In genomic region chrX:48427027-48427716, GRCh38 we compare ENCODE assay signal across 12 cellular contexts. TPM values are rescaled to one million over a fixed set of nuclear protein-coding genes. Genes with fewer than 3 reads are reported as not detected.
DNase-seq lines count a peak whose midpoint lies in the region; ATAC-seq and TF ChIP-seq lines count a peak whose summit lies in the region.
"Not testable (repeated sequence)": the region's sequence is repeated elsewhere in the genome, so short reads cannot be mapped to it uniquely, and the experiment has no call there.
"Had no signal": no experiment of that assay in that cellular context is flagged by ENCODE, and none has a peak within 500 bp of the region (broad histone marks: within the 10 kb centered on the region; RNA-seq: fewer than 3 reads in every experiment).

No MANE protein-coding gene starts in this region.

- not testable (repeated sequence) for H3K4me2 ChIP-seq in PC-3 (ENCODE audit: low read length)

- H3K4me3 Mint-ChIP-seq in CD8-positive, alpha-beta T cell; activated T-cell treated with anti-CD3 and anti-CD28 coated beads, Interleukin-2, amount 50 U/mL, for 4 hours; activated naive CD8-positive, alpha-beta T cell treated with anti-CD3 and anti-CD28 coated beads, Interleukin-2, amount 50 U/mL, for 24 hours; effector memory CD8-positive, alpha-beta T cell; natural killer cell treated with Interleukin-12 subunit alpha and Interleukin-12 subunit beta and Interleukin-15 and Interleukin-18, amount 100 ng/mL, for 72 hours: not testable (repeated sequence)

- not testable (repeated sequence) for H3K27ac ChIP-seq in CD8-positive, alpha-beta T cell (ENCODE audit: low read depth, low read length); PC-3 (ENCODE audit: low read length)

- not testable (repeated sequence) for H3F3A ChIP-seq in PC-3 (ENCODE audit: low read length, unreplicated experiment)

- DNase-seq in CD8-positive, alpha-beta T cell; PC-3; activated T-cell treated with anti-CD3 and anti-CD28 coated beads, Interleukin-2, amount 50 U/mL, for 4 hours; activated naive CD8-positive, alpha-beta T cell treated with anti-CD3 and anti-CD28 coated beads, Interleukin-2, amount 50 U/mL, for 24 hours; effector memory CD8-positive, alpha-beta T cell; natural killer cell treated with Interleukin-12 subunit alpha and Interleukin-12 subunit beta and Interleukin-15 and Interleukin-18, amount 100 ng/mL, for 72 hours (ENCODE audit: low spot score): not testable (repeated sequence)

- H3K79me2 ChIP-seq in PC-3 (ENCODE audit: low read length) = not testable (repeated sequence)

- not testable (repeated sequence) for H3K36me3 Mint-ChIP-seq in CD8-positive, alpha-beta T cell; activated T-cell treated with anti-CD3 and anti-CD28 coated beads, Interleukin-2, amount 50 U/mL, for 4 hours (ENCODE audit: insufficient read depth); activated naive CD8-positive, alpha-beta T cell treated with anti-CD3 and anti-CD28 coated beads, Interleukin-2, amount 50 U/mL, for 24 hours (ENCODE audit: low read depth); effector memory CD8-positive, alpha-beta T cell (ENCODE audit: insufficient read depth); natural killer cell treated with Interleukin-12 subunit alpha and Interleukin-12 subunit beta and Interleukin-15 and Interleukin-18, amount 100 ng/mL, for 72 hours

- not testable (repeated sequence) for H3K9ac ChIP-seq in PC-3 (ENCODE audit: low read length)

- peak; percentile 26 for ATAC-seq in CD8-positive, alpha-beta T cell
- peak; percentile 46 for ATAC-seq in PC-3
- peak; percentile 97 to 98 for ATAC-seq in activated CD4-positive, CD25-positive, alpha-beta regulatory T cell treated with anti-CD3 and anti-CD28 coated beads, Interleukin-2, amount 50 U/mL, for 24 hours
- peak; percentile 87 to 95 for ATAC-seq in activated T-cell treated with anti-CD3 and anti-CD28 coated beads, Interleukin-2, amount 50 U/mL, for 4 hours
- peak; percentile 79 for ATAC-seq in activated naive CD8-positive, alpha-beta T cell treated with anti-CD3 and anti-CD28 coated beads, Interleukin-2, amount 50 U/mL, for 24 hours
- peak; percentile 46 for ATAC-seq in effector memory CD8-positive, alpha-beta T cell (replicated peaks)
- ATAC-seq in natural killer cell treated with Interleukin-12 subunit alpha and Interleukin-12 subunit beta and Interleukin-15 and Interleukin-18, amount 100 ng/mL, for 72 hours = peak; percentile 71

- H4K20me1 ChIP-seq in PC-3 (ENCODE audit: low read length) = not testable (repeated sequence)

- BruUV-seq in PC-3 (replicated peaks; lab: Mats Ljungman, UMichigan) = not testable (repeated sequence)

- CTCF ChIA-PET in CD8-positive, alpha-beta T cell (lab: Charles Lee); PC-3 (lab: Charles Lee): not testable (repeated sequence)

- not testable (repeated sequence) for TF ChIP-seq CTCF in CD8-positive, alpha-beta T cell (IDR thresholded peaks at IDR 0.05); PC-3 (conservative IDR thresholded peaks at IDR 0.05; ENCODE audit: low read depth, low read length)

- H3K36me3 ChIP-seq in CD8-positive, alpha-beta T cell (ENCODE audit: insufficient read depth, low read length); PC-3 (ENCODE audit: low read depth, low read length): not testable (repeated sequence)

- H3K9me3 Mint-ChIP-seq in CD8-positive, alpha-beta T cell; activated T-cell treated with anti-CD3 and anti-CD28 coated beads, Interleukin-2, amount 50 U/mL, for 4 hours; activated naive CD8-positive, alpha-beta T cell treated with anti-CD3 and anti-CD28 coated beads, Interleukin-2, amount 50 U/mL, for 24 hours; effector memory CD8-positive, alpha-beta T cell; natural killer cell treated with Interleukin-12 subunit alpha and Interleukin-12 subunit beta and Interleukin-15 and Interleukin-18, amount 100 ng/mL, for 72 hours: not testable (repeated sequence)

- H3K9me3 ChIP-seq in CD8-positive, alpha-beta T cell (ENCODE audit: low read length); PC-3 (ENCODE audit: low read length): not testable (repeated sequence)

- intact Hi-C loops in CD8-positive, alpha-beta T cell (cut with DNase I, micrococcal nuclease); PC-3 (cut with micrococcal nuclease): not testable (repeated sequence)

- H3K27me3 ChIP-seq in CD8-positive, alpha-beta T cell (ENCODE audit: insufficient read depth, low read length); PC-3 (ENCODE audit: low read length): not testable (repeated sequence)

- H2AFZ ChIP-seq in PC-3 (ENCODE audit: low read length) = not testable (repeated sequence)

- H3K4me3 ChIP-seq in CD8-positive, alpha-beta T cell (ENCODE audit: low read depth, low read length); PC-3 (ENCODE audit: low read length): not testable (repeated sequence)

- POLR2A ChIA-PET in CD8-positive, alpha-beta T cell (lab: Charles Lee); PC-3 (lab: Charles Lee; ENCODE audit: unreplicated experiment): not testable (repeated sequence)

- not testable (repeated sequence) for H3K4me1 Mint-ChIP-seq in CD8-positive, alpha-beta T cell (ENCODE audit: low read depth); activated T-cell treated with anti-CD3 and anti-CD28 coated beads, Interleukin-2, amount 50 U/mL, for 4 hours (ENCODE audit: low read depth); activated naive CD8-positive, alpha-beta T cell treated with anti-CD3 and anti-CD28 coated beads, Interleukin-2, amount 50 U/mL, for 24 hours; effector memory CD8-positive, alpha-beta T cell (ENCODE audit: low read depth in 2 of 2); natural killer cell treated with Interleukin-12 subunit alpha and Interleukin-12 subunit beta and Interleukin-15 and Interleukin-18, amount 100 ng/mL, for 72 hours (ENCODE audit: low read depth in 2 of 2)

- not testable (repeated sequence) for H3K27me3 Mint-ChIP-seq in CD8-positive, alpha-beta T cell (ENCODE audit: low read depth); activated T-cell treated with anti-CD3 and anti-CD28 coated beads, Interleukin-2, amount 50 U/mL, for 4 hours (ENCODE audit: low read depth); activated naive CD8-positive, alpha-beta T cell treated with anti-CD3 and anti-CD28 coated beads, Interleukin-2, amount 50 U/mL, for 24 hours; effector memory CD8-positive, alpha-beta T cell
- peaks cover 7 to 10% of the 10 kb centered on the region in 2 donors for H3K27me3 Mint-ChIP-seq in natural killer cell treated with Interleukin-12 subunit alpha and Interleukin-12 subunit beta and Interleukin-15 and Interleukin-18, amount 100 ng/mL, for 72 hours

- H3K27ac Mint-ChIP-seq in CD8-positive, alpha-beta T cell; activated naive CD8-positive, alpha-beta T cell treated with anti-CD3 and anti-CD28 coated beads, Interleukin-2, amount 50 U/mL, for 24 hours; effector memory CD8-positive, alpha-beta T cell; natural killer cell treated with Interleukin-12 subunit alpha and Interleukin-12 subunit beta and Interleukin-15 and Interleukin-18, amount 100 ng/mL, for 72 hours: not testable (repeated sequence)

- H3K4me1 ChIP-seq in CD8-positive, alpha-beta T cell (ENCODE audit: insufficient read depth, low read length); PC-3 (ENCODE audit: insufficient read depth, low read length): not testable (repeated sequence)

- H3K9me2 ChIP-seq in PC-3 (replicated peaks; ENCODE audit: low read length) = not testable (repeated sequence)

RNA-seq across cellular contexts. Expression of gene SSX4B, which starts 15.4 kb away (rescaled TPM):
- total RNA-seq in CD8-positive, alpha-beta T cell = not detected
- not detected in 2 replicates for total RNA-seq in PC-3 (2014; rRNA removed)
- total RNA-seq in activated T-cell treated with anti-CD3 and anti-CD28 coated beads, Interleukin-2, amount 50 U/mL, for 4 hours = not detected
- total RNA-seq in natural killer cell treated with Interleukin-12 subunit alpha and Interleukin-12 subunit beta and Interleukin-15 and Interleukin-18, amount 100 ng/mL, for 72 hours = not detected
- total RNA-seq: A172, B cell, H7, HFFc6, IMR-90 had no signal

RNA-seq across cellular contexts. Expression of gene SLC38A5, which starts 42.9 kb away (rescaled TPM):
- 1 to 10 TPM; 8.1 to 8.4 TPM for total RNA-seq in CD8-positive, alpha-beta T cell
- total RNA-seq in PC-3 (2014; rRNA removed) = 1.6 and 2.4 TPM in 2 replicates
- 100 to 1,000 TPM; 247 to 282 (median 271) TPM for total RNA-seq in activated T-cell treated with anti-CD3 and anti-CD28 coated beads, Interleukin-2, amount 50 U/mL, for 4 hours
- total RNA-seq in natural killer cell treated with Interleukin-12 subunit alpha and Interleukin-12 subunit beta and Interleukin-15 and Interleukin-18, amount 100 ng/mL, for 72 hours = 100 to 1,000 TPM in 1 of 2 donors, 10 to 100 TPM in 1; 70.7 to 156 TPM

RNA-seq across cellular contexts. Expression of gene SSX4, which starts 43.8 kb away (rescaled TPM):
- total RNA-seq in CD8-positive, alpha-beta T cell = not detected
- total RNA-seq in PC-3 (2014; rRNA removed) = not detected in 2 replicates
- not detected for total RNA-seq in activated T-cell treated with anti-CD3 and anti-CD28 coated beads, Interleukin-2, amount 50 U/mL, for 4 hours
- total RNA-seq in natural killer cell treated with Interleukin-12 subunit alpha and Interleukin-12 subunit beta and Interleukin-15 and Interleukin-18, amount 100 ng/mL, for 72 hours = not detected
- total RNA-seq: A172, B cell, HFFc6, IMR-90 had no signal

RNA-seq across cellular contexts. Expression of gene FTSJ1, which starts 48.8 kb away (rescaled TPM):
- 10 to 100 TPM; 61.4 to 67.4 TPM for total RNA-seq in CD8-positive, alpha-beta T cell
- 175 and 189 TPM in 2 replicates for total RNA-seq in PC-3 (2014; rRNA removed)
- 100 to 1,000 TPM; 130 to 147 (median 134) TPM for total RNA-seq in activated T-cell treated with anti-CD3 and anti-CD28 coated beads, Interleukin-2, amount 50 U/mL, for 4 hours
- 100 to 1,000 TPM in 1 of 2 donors, 10 to 100 TPM in 1; 83.8 to 120 TPM for total RNA-seq in natural killer cell treated with Interleukin-12 subunit alpha and Interleukin-12 subunit beta and Interleukin-15 and Interleukin-18, amount 100 ng/mL, for 72 hours

Comparison
In these comparisons a context has a peak if more than half of its experiments do, and no peak if none do; other contexts are left out.
1. ATAC-seq: peak in every context shown above with its lines; median percentile 98 in activated CD4-positive, CD25-positive, alpha-beta regulatory T cell treated with anti-CD3 and anti-CD28 coated beads, Interleukin-2, amount 50 U/mL, for 24 hours; 91 in activated T-cell treated with anti-CD3 and anti-CD28 coated beads, Interleukin-2, amount 50 U/mL, for 4 hours; 79 in activated naive CD8-positive, alpha-beta T cell treated with anti-CD3 and anti-CD28 coated beads, Interleukin-2, amount 50 U/mL, for 24 hours; 71 in natural killer cell treated with Interleukin-12 subunit alpha and Interleukin-12 subunit beta and Interleukin-15 and Interleukin-18, amount 100 ng/mL, for 72 hours; 46 in PC-3; 46 in effector memory CD8-positive, alpha-beta T cell; 26 in CD8-positive, alpha-beta T cell.
2. RNA of gene SLC38A5, which starts 42.9 kb away (total RNA-seq): 247 to 282 TPM in activated T-cell treated with anti-CD3 and anti-CD28 coated beads, Interleukin-2, amount 50 U/mL, for 4 hours and 70.7 to 156 TPM in natural killer cell treated with Interleukin-12 subunit alpha and Interleukin-12 subunit beta and Interleukin-15 and Interleukin-18, amount 100 ng/mL, for 72 hours; 8.1 to 8.4 TPM in CD8-positive, alpha-beta T cell and 1.6 to 2.4 TPM in PC-3; every median in the first group is over 4 times any median in the second.